In genomic region chr14:99535908-99536778, GRCh38 we compare ENCODE assay signal across 21 cellular contexts. TPM values are rescaled to one million over a fixed set of nuclear protein-coding genes. Genes with fewer than 3 reads are reported as not detected.
DNase-seq lines count a peak whose midpoint lies in the region; ATAC-seq, FAIRE-seq and TF ChIP-seq lines count a peak whose summit lies in the region.
"Had no signal": no experiment of that assay in that cellular context is flagged by ENCODE, and none has a peak within 500 bp of the region (broad histone marks: within the 10 kb centered on the region; RNA-seq: fewer than 3 reads in every experiment).

No MANE protein-coding gene starts in this region.

- H3K27me3 ChIP-seq in RWPE2 (ENCODE audit: insufficient read depth, poor library complexity, severe bottlenecking) (no peaks in the 10 kb centered on the region), esophagus squamous epithelium (no peaks in the 10 kb centered on the region)
- H3K27me3 ChIP-seq: BLaER1 had no signal

- WGBS in A549 (ENCODE audit: missing lambda C conversion rate) = 85% methylated on average over 20 of the region's 24 CpGs
- 78 to 95% methylated on average over 6 to 8 of the region's 24 CpGs for whole genome bisulfite sequencing in esophagus squamous epithelium, 2 donors

- H3K4me1 ChIP-seq in A549 (peaks cover 55% of the 10 kb centered on the region), RWPE2 (ENCODE audit: insufficient read depth, poor library complexity, severe bottlenecking) (peaks cover 25% of the 10 kb centered on the region), esophagus squamous epithelium (peaks cover 3 to 83% (median 27%) of the 10 kb centered on the region in 3 donors)

- peak overlapping the region; percentile 20 for H3K27ac Mint-ChIP-seq in progenitor cell of endocrine pancreas
- H3K27ac Mint-ChIP-seq in CD14-positive monocyte = no peak overlapping the region

- no peak for FAIRE-seq in A549 (lab: Jason Lieb, UNC)
- FAIRE-seq: GM12878, GM18507, HTR-8/SVneo had no signal

- H3K36me3 Mint-ChIP-seq in progenitor cell of endocrine pancreas (ENCODE audit: insufficient read depth) (no peaks in the 10 kb centered on the region), CD14-positive monocyte (no peaks in the 10 kb centered on the region)

- H3K4me3 Mint-ChIP-seq in progenitor cell of endocrine pancreas (ENCODE audit: low read depth) (no peak overlapping the region), CD14-positive monocyte (no peak overlapping the region)

- DNase-seq in A549 (ENCODE audit: low read depth in 1 of 2, low spot score in 1 of 2) = no peak
- no peak for DNase-seq in RWPE2 (ENCODE audit: low spot score)
- DNase-seq in esophagus squamous epithelium (lab: John Stamatoyannopoulos, UW) = no peak
- no peak for DNase-seq in progenitor cell of endocrine pancreas (ENCODE audit: low spot score, unreplicated experiment)
- no peak for DNase-seq in CD14-positive monocyte (ENCODE audit: low spot score)
- DNase-seq in SK-N-DZ (ENCODE audit: low spot score) = no peak
- DNase-seq in HuH-7 (ENCODE audit: low spot score) = no peak
- DNase-seq: GDM1; KG1; NCI-H1436; NCI-H2029; NCI-H2171 treated with DMSO at 0.1 percent for 48 hours; NCI-H446 treated with DMSO at 0.1 percent for 48 hours; NK-92 treated with Interleukin-12 subunit alpha and Interleukin-12 subunit beta, amount 100 ng/mL, for 24 hours had no signal

- TF ChIP-seq EP300 in A549 (IDR thresholded peaks at IDR 0.05) = no peak

- H3K27ac ChIP-seq in A549 (peak overlapping the region; percentile 69 to 92; a peak in 5 of 6 replicates), RWPE2 (ENCODE audit: poor library complexity, severe bottlenecking) (peak overlapping the region; percentile 69), esophagus squamous epithelium (peak overlapping the region in 3 of 4 donors; percentile 39 to 69 (median 48))
- H3K27ac ChIP-seq: BLaER1, GM23248, HL-60 had no signal

- TF ChIP-seq POLR2A in A549 (IDR thresholded peaks at IDR 0.05; ENCODE audit: low read length) (no peak), esophagus squamous epithelium (IDR thresholded peaks at IDR 0.05) (no peak)

- peak overlapping the region; percentile 65; the same call in 1 of the 3 replicates for H3K4me2 ChIP-seq in A549
- H3K4me2 ChIP-seq: BLaER1 had no signal

- POLR2A ChIA-PET in A549 (lab: Yijun Ruan, JAX) = no interaction called here

- intact Hi-C loops in esophagus squamous epithelium (cut with DNase I) (no loop called here), CD14-positive monocyte (cut with micrococcal nuclease) (no loop called here)

- ATAC-seq in A549 (no peak), RWPE2 (ENCODE audit: low read depth) (no peak), GM19467 (IDR thresholded peaks at IDR 0.05; ENCODE audit: unreplicated experiment) (no peak)
- ATAC-seq: GM12878 had no signal

- no peaks in the 10 kb centered on the region for H3K9me3 ChIP-seq in A549
- no peaks in the 10 kb centered on the region for H3K9me3 ChIP-seq in RWPE2 (ENCODE audit: severe bottlenecking)
- H3K9me3 ChIP-seq in esophagus squamous epithelium = no peaks in the 10 kb centered on the region
- H3K9me3 ChIP-seq: BLaER1 had no signal

- no peak for TF ChIP-seq CTCF in A549 (IDR thresholded peaks at IDR 0.05)
- no peak for TF ChIP-seq CTCF in RWPE2 (IDR thresholded peaks at IDR 0.05; ENCODE audit: poor library complexity, severe bottlenecking)
- TF ChIP-seq CTCF in esophagus squamous epithelium (IDR thresholded peaks at IDR 0.05) = no peak
- TF ChIP-seq CTCF in progenitor cell of endocrine pancreas (IDR thresholded peaks at IDR 0.05; ENCODE audit: unreplicated experiment) = no peak
- no peak for TF ChIP-seq CTCF in CD14-positive monocyte (IDR thresholded peaks at IDR 0.05)

- peaks cover 3% of the 10 kb centered on the region; the same call in 1 of the 2 replicates for H3K36me3 ChIP-seq in RWPE2 (ENCODE audit: low read depth)
- H3K36me3 ChIP-seq in esophagus squamous epithelium = peaks cover 0 to 29% (median 0%) of the 10 kb centered on the region in 3 donors

- H3K4me1 Mint-ChIP-seq in progenitor cell of endocrine pancreas (ENCODE audit: low read depth) (peaks cover 11% of the 10 kb centered on the region), CD14-positive monocyte (peaks cover 2% of the 10 kb centered on the region)

- no peaks in the 10 kb centered on the region for H3K9me3 Mint-ChIP-seq in progenitor cell of endocrine pancreas (ENCODE audit: low read depth)
- H3K9me3 Mint-ChIP-seq in CD14-positive monocyte = no peaks in the 10 kb centered on the region

- no peaks in the 10 kb centered on the region for H3K27me3 Mint-ChIP-seq in progenitor cell of endocrine pancreas
- H3K27me3 Mint-ChIP-seq in CD14-positive monocyte (ENCODE audit: low read depth in 3 of 3) = peaks cover 2 to 9% (median 7%) of the 10 kb centered on the region in 3 donors

- CTCF ChIA-PET in A549 (lab: Yijun Ruan, JAX) = interaction anchor here (0.6 to 4.1 kb wide), 11 partner anchors 10 to 94 kb away, joined by 3 to 18 read pairs (median 3); no protein-coding TSS in a partner anchor

- no peak for TF ChIP-seq RAD21 in A549 (conservative IDR thresholded peaks at IDR 0.05 in 1 of 2, IDR thresholded peaks at IDR 0.05 in 1 of 2)

- H3K4me3 ChIP-seq in A549 (no peak overlapping the region), RWPE2 (ENCODE audit: severe bottlenecking) (no peak overlapping the region), esophagus squamous epithelium (no peak overlapping the region)
- H3K4me3 ChIP-seq: BLaER1, GM12878, GM23248 had no signal

TF ChIP-seq in A549, 52 proteins besides CTCF, POLR2A, EP300 and RAD21:
- TF ChIP-seq CEBPB (IDR thresholded peaks at IDR 0.05) (peak; percentile 17 to 69; a peak in 2 of 4 replicates), MAFK (IDR thresholded peaks at IDR 0.05; ENCODE audit: partially characterized antibody) (peak; percentile 68), TFCP2L1 (CRISPR knock-in tag; IDR thresholded peaks at IDR 0.05) (no peak), TP53 (CRISPR knock-in tag; IDR thresholded peaks at IDR 0.05) (no peak)

RNA-seq across cellular contexts. Expression of gene CCNK, which starts 54.9 kb away (rescaled TPM):
- 22.7 and 38.9 TPM in 2 replicates for polyA plus RNA-seq in A549 (2011; rRNA removed)
- 14.7 and 16.4 TPM in 2 replicates for polyA plus RNA-seq in A549 (2012; cell fraction: cytosol; rRNA removed)
- polyA plus RNA-seq in A549 (2012; cell fraction: nucleus; rRNA removed) = 12.0 and 19.6 TPM in 2 replicates
- polyA plus RNA-seq in A549 (2017; fragmentation: RNase III; extraction: RNeasy Plus Mini Kit Qiagen cat#74134 plus additional on column Dnase treatment) = 46.6 to 50.8 TPM (median 50.6 TPM) in 3 replicates
- 32.7 and 36.2 TPM in 2 replicates for polyA minus RNA-seq in A549 (2011; rRNA and poly(A)+ RNA removed)
- total RNA-seq in esophagus squamous epithelium = 10 to 100 TPM; 13.4 to 39.9 (median 29.5) TPM
- total RNA-seq in progenitor cell of endocrine pancreas = 64.1 and 64.8 TPM in 2 replicates
- polyA plus RNA-seq in CD14-positive monocyte = 10 to 100 TPM in 1 of 2 donors, 1 to 10 TPM in 1; 7.7 to 14.7 TPM
- polyA plus RNA-seq in SK-N-DZ (2014; cell fraction: cytosol; rRNA removed) = 2.9 and 3.0 TPM in 2 replicates
- polyA plus RNA-seq in SK-N-DZ (2014; cell fraction: nucleus; rRNA removed) = 9.1 and 22.6 TPM in 2 replicates

RNA-seq across cellular contexts. Expression of gene SETD3, which starts 55.5 kb away (rescaled TPM):
- polyA plus RNA-seq in A549 (2011; rRNA removed) = 53.9 and 59.7 TPM in 2 replicates
- 19.3 and 25.5 TPM in 2 replicates for polyA plus RNA-seq in A549 (2012; cell fraction: cytosol; rRNA removed)
- polyA plus RNA-seq in A549 (2012; cell fraction: nucleus; rRNA removed) = 8.5 and 11.1 TPM in 2 replicates
- polyA plus RNA-seq in A549 (2017; fragmentation: RNase III; extraction: RNeasy Plus Mini Kit Qiagen cat#74134 plus additional on column Dnase treatment) = 41.2 to 44.7 TPM (median 43.1 TPM) in 3 replicates
- polyA minus RNA-seq in A549 (2011; rRNA and poly(A)+ RNA removed) = 47.2 and 53.5 TPM in 2 replicates
- total RNA-seq in esophagus squamous epithelium = 10 to 100 TPM; 29.1 to 65.4 (median 36.3) TPM
- 46.0 and 51.7 TPM in 2 replicates for total RNA-seq in progenitor cell of endocrine pancreas
- polyA plus RNA-seq in CD14-positive monocyte = 10 to 100 TPM; 38.7 to 39.5 TPM
- 27.4 and 30.3 TPM in 2 replicates for polyA plus RNA-seq in SK-N-DZ (2014; cell fraction: cytosol; rRNA removed)
- 15.8 and 19.2 TPM in 2 replicates for polyA plus RNA-seq in SK-N-DZ (2014; cell fraction: nucleus; rRNA removed)
